In genomic region chr3:174132421-174133042, GRCh38 we compare ENCODE assay signal across 16 cellular contexts.
"Had no signal": no experiment of that assay in that cellular context is flagged by ENCODE, and none has a peak within 500 bp of the region (broad histone marks: within the 10 kb centered on the region; RNA-seq: fewer than 3 reads in every experiment).

No MANE protein-coding gene starts in this region.

- H3K27me3 ChIP-seq: breast epithelium, dorsolateral prefrontal cortex, thyroid gland had no signal

- DNase-seq: activated CD4-positive, alpha-beta memory T cell treated with anti-CD3 and anti-CD28 coated beads for 36 hours; activated CD4-positive, alpha-beta T cell treated with anti-CD3 and anti-CD28 coated beads for 36 hours; activated CD8-positive, alpha-beta memory T cell treated with anti-CD3 and anti-CD28 coated beads, Interleukin-2, amount 10 ng/mL, durations not matched to agents 7 days and 5 days; activated naive CD4-positive, alpha-beta T cell treated with anti-CD3 and anti-CD28 coated beads for 36 hours; activated naive CD8-positive, alpha-beta T cell treated with anti-CD3 and anti-CD28 coated beads, Interleukin-2, amount 50 U/mL, for 24 hours; activated T-cell treated with anti-CD3 and anti-CD28 coated beads, Interleukin-2, amount 50 U/mL, for 1 hour; aorta; dorsolateral prefrontal cortex; glutamatergic neuron; left ventricle myocardium superior; stimulated activated CD4-positive, alpha-beta T cell treated with anti-CD3 and anti-CD28 coated beads, Interleukin-12 subunit alpha, Interleukin-12 subunit beta, amount 100 ng/mL, for 4 hours; stimulated activated naive B cell treated with anti-CD40 and anti-IgM and Interleukin-4, amounts not matched to agents 10 μg/mL and 1 μg/mL and 100 μg/mL, for 72 hours; T-helper 2 cell; thyroid gland had no signal

- H3K4me1 ChIP-seq: breast epithelium, thyroid gland had no signal

- H3K4me3 ChIP-seq: breast epithelium, dorsolateral prefrontal cortex, thyroid gland had no signal

- H3K27ac ChIP-seq: breast epithelium, dorsolateral prefrontal cortex, thyroid gland had no signal

- ATAC-seq: activated CD4-positive, alpha-beta T cell treated with anti-CD3 and anti-CD28 coated beads for 36 hours; activated CD8-positive, alpha-beta memory T cell treated with anti-CD3 and anti-CD28 coated beads, Interleukin-2, amount 10 ng/mL, durations not matched to agents 7 days and 5 days; activated naive CD8-positive, alpha-beta T cell treated with anti-CD3 and anti-CD28 coated beads, Interleukin-2, amount 50 U/mL, for 24 hours; esophagus mucosa; left ventricle myocardium superior; stimulated activated naive B cell treated with anti-CD40 and anti-IgM and Interleukin-4, amounts not matched to agents 10 μg/mL and 1 μg/mL and 100 μg/mL, for 72 hours had no signal

- H3K36me3 ChIP-seq: breast epithelium, thyroid gland had no signal

- H3K9me3 ChIP-seq: breast epithelium, thyroid gland had no signal
